8 cellular contexts compared by ENCODE assay signal in the genomic region with DNA sequence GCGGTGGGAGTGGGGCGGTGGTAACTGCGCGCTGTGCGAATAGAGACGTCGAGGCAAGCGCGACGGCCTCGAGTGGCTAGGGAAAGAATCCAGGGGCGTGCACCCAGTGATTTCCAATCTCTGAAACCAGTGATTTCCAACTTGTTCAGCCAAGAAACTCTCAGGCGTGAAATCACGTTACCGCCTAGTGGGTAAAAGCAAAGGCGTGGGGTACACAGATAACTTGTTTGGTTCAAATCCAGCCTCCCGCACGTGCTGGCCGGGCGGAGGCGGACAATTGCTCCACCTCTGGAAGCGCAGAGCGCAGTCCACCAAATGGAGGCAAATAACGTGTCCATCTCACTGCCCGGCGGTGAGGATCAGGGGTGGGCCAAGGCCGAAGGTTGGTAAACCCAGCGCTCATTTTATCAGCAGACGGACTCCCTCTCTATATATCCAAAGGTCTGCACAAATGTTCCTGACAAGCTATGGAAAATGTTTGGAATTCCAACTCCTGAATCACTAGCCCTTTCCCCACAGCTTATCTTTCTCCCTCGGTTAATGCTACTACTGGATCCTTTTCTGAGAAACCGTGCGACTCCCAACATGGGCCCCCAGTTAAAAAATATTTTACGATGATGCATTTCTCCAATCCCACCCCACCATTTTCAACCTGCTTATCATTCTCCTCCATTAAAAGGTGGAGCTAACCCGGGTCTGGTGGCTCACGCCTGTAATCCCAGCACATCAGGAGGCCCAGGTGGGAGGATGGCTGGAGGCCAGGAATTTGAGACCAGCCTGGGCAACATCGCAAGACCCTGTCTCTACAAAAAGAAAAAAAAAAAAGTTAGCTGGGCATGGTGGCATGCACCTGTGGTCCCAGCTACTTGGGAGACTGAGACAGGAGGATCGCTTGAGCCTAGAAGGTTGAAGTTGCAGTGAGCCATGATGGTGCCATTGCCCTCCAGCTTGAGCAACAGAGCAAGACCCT. TPM values are rescaled to one million over a fixed set of nuclear protein-coding genes. Genes with fewer than 3 reads are reported as not detected.
DNase-seq lines count a peak whose midpoint lies in the region; ATAC-seq and TF ChIP-seq lines count a peak whose summit lies in the region.

No MANE protein-coding gene starts in this region.

- H3K4me3 Mint-ChIP-seq in naive thymus-derived CD4-positive, alpha-beta T cell: peak overlapping the region; percentile 85 to 100 (median 96)

- H3K27ac Mint-ChIP-seq in naive thymus-derived CD4-positive, alpha-beta T cell: peak overlapping the region; percentile 87 to 98 (median 94)

- POLR2A ChIA-PET in naive thymus-derived CD4-positive, alpha-beta T cell (lab: Charles Lee): interaction anchor here (1.1 to 4.9 kb wide), 9 partner anchors 10 to 156 kb away, joined by 3 to 75 read pairs (median 6); a partner anchor contains a TSS

- peak in 1 of 6 experiments; percentile 1 for TF ChIP-seq CTCF in Peyer's patch (IDR thresholded peaks at IDR 0.05)

- peaks cover 0 to 5% (median 0%) of the 10 kb centered on the region in 5 donors for H3K27me3 Mint-ChIP-seq in naive thymus-derived CD4-positive, alpha-beta T cell

- H3K27ac ChIP-seq in Peyer's patch (peak overlapping the region; percentile 91 to 100 (median 96)), epithelial cell of prostate (peak overlapping the region; percentile 40)
- peak overlapping the region; percentile 96 for H3K27ac ChIP-seq in naive thymus-derived CD4-positive, alpha-beta T cell (ENCODE audit: low read depth, low read length)

- 0 out of 2 replicates have a peak, but pooled peaks cover 8% of the 10 kb centered on the region for H3K4me1 ChIP-seq in ES-I3 (ENCODE audit: insufficient read depth, low read length)
- peaks cover 0 to 27% (median 8%) of the 10 kb centered on the region in 4 donors for H3K4me1 ChIP-seq in Peyer's patch
- peaks cover 26 to 30% of the 10 kb centered on the region in 2 donors for H3K4me1 ChIP-seq in naive thymus-derived CD4-positive, alpha-beta T cell (ENCODE audit: control insufficient read depth in 2 of 2, insufficient read depth in 2 of 2, low read length in 2 of 2)

- no peaks in the 10 kb centered on the region for H3K27me3 ChIP-seq in Peyer's patch
- H3K27me3 ChIP-seq in naive thymus-derived CD4-positive, alpha-beta T cell (ENCODE audit: control insufficient read depth in 2 of 2, insufficient read depth in 2 of 2, low read length in 2 of 2): no peaks in the 10 kb centered on the region

- peaks cover 29 to 61% (median 47%) of the 10 kb centered on the region in 7 donors for H3K4me1 Mint-ChIP-seq in naive thymus-derived CD4-positive, alpha-beta T cell

- H3K9me3 ChIP-seq in ES-I3 (ENCODE audit: control insufficient read depth, insufficient read depth, low read length) (no peaks in the 10 kb centered on the region), Peyer's patch (no peaks in the 10 kb centered on the region)
- no peaks in the 10 kb centered on the region for H3K9me3 ChIP-seq in naive thymus-derived CD4-positive, alpha-beta T cell (ENCODE audit: control insufficient read depth in 2 of 3, low read length in 3 of 3)

- peaks cover 0 to 19% (median 6%) of the 10 kb centered on the region in 5 donors for H3K36me3 Mint-ChIP-seq in naive thymus-derived CD4-positive, alpha-beta T cell

- H3K9me3 Mint-ChIP-seq in naive thymus-derived CD4-positive, alpha-beta T cell: peaks cover 0 to 9% (median 0%) of the 10 kb centered on the region in 11 donors

- peak overlapping the region; percentile 77 to 100 (median 94) for H3K4me3 ChIP-seq in Peyer's patch
- peak overlapping the region; percentile 89 for H3K4me3 ChIP-seq in naive thymus-derived CD4-positive, alpha-beta T cell (ENCODE audit: low read length)

- DNase-seq in Peyer's patch (peak in 1 of 3 donors; percentile 52), epithelial cell of prostate (ENCODE audit: low read depth, low spot score) (no peak), middle frontal gyrus (ENCODE audit: extremely low spot score, low spot score) (no peak), DMS153 treated with DMSO at 0.1 percent for 48 hours (lab: John Stamatoyannopoulos, UW; ENCODE audit: unreplicated experiment) (no peak)
- peak in 1 of 9 donors; percentile 11 for DNase-seq in naive thymus-derived CD4-positive, alpha-beta T cell
- no peak for DNase-seq in stimulated activated CD4-positive, alpha-beta T cell treated with anti-CD3 and anti-CD28 coated beads, Interleukin-4, amount 100 ng/mL, for 24 hours

- CTCF ChIA-PET in naive thymus-derived CD4-positive, alpha-beta T cell (lab: Charles Lee): interaction anchor here (0.6 to 1.7 kb wide), 4 partner anchors 151 to 165 kb away, joined by 3 to 5 read pairs (median 4); no protein-coding TSS in a partner anchor

- intact Hi-C loops in naive thymus-derived CD4-positive, alpha-beta T cell (cut with micrococcal nuclease): loop anchor here (1.0 to 10.0 kb wide), 8 partner anchors 9 to 1353 kb away; a partner anchor contains a TSS

- H3K36me3 ChIP-seq in ES-I3 (ENCODE audit: insufficient read depth, low read length) (no peaks in the 10 kb centered on the region), Peyer's patch (no peaks in the 10 kb centered on the region)
- peaks cover 0 to 12% (median 0%) of the 10 kb centered on the region in 3 experiments for H3K36me3 ChIP-seq in naive thymus-derived CD4-positive, alpha-beta T cell (ENCODE audit: control insufficient read depth in 2 of 3, insufficient read depth in 3 of 3, low read length in 3 of 3)

- no peak for TF ChIP-seq POLR2A in Peyer's patch (IDR thresholded peaks at IDR 0.05)

- H3K9ac ChIP-seq in ES-I3 (ENCODE audit: low read depth, low read length): peak overlapping the region; percentile 53

- no peak for ATAC-seq in naive thymus-derived CD4-positive, alpha-beta T cell
- no peak for ATAC-seq in GM21390 (IDR thresholded peaks at IDR 0.05; ENCODE audit: unreplicated experiment)

RNA-seq across cellular contexts. Expression of a gene that starts 0.9 kb away (rescaled TPM):
- 100 to 1,000 TPM in 1 of 4 donors, 10 to 100 TPM in 2, 1 to 10 TPM in 1; 9.8 to 163 (median 22.2) TPM for total RNA-seq in Peyer's patch
- total RNA-seq in naive thymus-derived CD4-positive, alpha-beta T cell: 100 to 1,000 TPM; 160 to 207 (median 174) TPM
- polyA plus RNA-seq in naive thymus-derived CD4-positive, alpha-beta T cell: 100 to 1,000 TPM; 138 to 160 TPM

RNA-seq across cellular contexts. Expression of a gene that starts 9.8 kb away (rescaled TPM):
- total RNA-seq in Peyer's patch: 10 to 100 TPM; 16.6 to 29.0 (median 22.3) TPM
- total RNA-seq in naive thymus-derived CD4-positive, alpha-beta T cell: 10 to 100 TPM; 21.6 to 24.0 (median 22.8) TPM
- polyA plus RNA-seq in naive thymus-derived CD4-positive, alpha-beta T cell: 1 to 10 TPM; 2.8 to 3.0 TPM

Comparison
In these comparisons a context has a peak if more than half of its experiments do, and no peak if none do; other contexts are left out.
1. H3K27ac ChIP-seq: peak in every context shown above with its lines; median percentile 96 in Peyer's patch; 96 in naive thymus-derived CD4-positive, alpha-beta T cell; 40 in epithelial cell of prostate.